ENCODE assay signal across 2 cellular contexts in the genomic region with DNA sequence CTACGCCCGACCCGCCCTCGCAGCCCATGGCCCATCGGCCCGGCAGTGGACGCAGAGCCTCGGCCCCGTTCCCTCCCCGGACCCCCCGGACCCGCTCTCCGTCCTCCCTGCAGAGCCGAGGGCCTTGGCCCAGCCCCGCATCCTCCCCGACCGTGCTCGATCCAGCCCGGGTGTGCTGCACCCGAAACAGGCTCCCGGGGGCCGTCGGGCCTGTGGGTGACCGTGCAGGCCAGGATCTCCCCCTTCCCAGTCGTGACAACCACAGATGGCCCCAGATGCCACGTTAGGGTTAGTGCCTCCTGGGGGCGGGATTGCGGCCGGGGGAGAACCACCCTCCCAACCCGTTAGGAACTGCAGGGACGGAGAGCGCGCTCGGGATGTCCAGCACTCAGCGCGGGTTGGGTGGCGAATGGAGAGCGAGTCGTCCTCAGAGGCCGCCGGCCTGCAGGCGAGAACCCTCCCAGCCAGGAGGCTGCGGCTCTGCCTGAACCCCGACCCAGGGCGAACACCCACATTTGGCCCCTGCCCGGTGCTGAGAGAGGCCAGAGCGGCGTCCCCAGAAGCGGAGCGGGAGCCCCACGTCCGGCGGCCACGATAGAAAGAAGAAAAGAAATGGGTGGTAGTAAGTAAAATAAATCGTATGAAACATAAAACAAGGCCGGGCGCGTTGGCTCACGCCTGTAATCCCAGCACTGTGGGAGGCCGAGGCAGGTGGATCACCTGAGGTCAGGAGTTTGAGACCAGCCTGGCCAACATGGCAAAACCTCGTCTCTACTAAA.
TF ChIP-seq lines count a peak whose summit lies in the region.

No MANE protein-coding gene starts in this region.

TF ChIP-seq in SK-N-SH, 30 proteins besides CTCF, POLR2A, EP300 and RAD21 (continued from another document):
- no peak for TF ChIP-seq YY1 (IDR thresholded peaks at IDR 0.05; ENCODE audit: low read depth)
- no peak for TF ChIP-seq FOXJ3 (CRISPR knock-in tag; IDR thresholded peaks at IDR 0.05)
- no peak for TF ChIP-seq NFIC (IDR thresholded peaks at IDR 0.05; ENCODE audit: borderline replicate concordance)
- TF ChIP-seq RXRA (IDR thresholded peaks at IDR 0.05; ENCODE audit: borderline replicate concordance, low read depth) = no peak
- no peak for TF ChIP-seq EZH2phosphoT487 (IDR thresholded peaks at IDR 0.05; ENCODE audit: borderline replicate concordance, low read depth)
- no peak for TF ChIP-seq RFX5 (IDR thresholded peaks at IDR 0.05; ENCODE audit: low read length)
- TF ChIP-seq FOXM1 (IDR thresholded peaks at IDR 0.05; ENCODE audit: low read depth) = no peak
- TF ChIP-seq FOSL2 (IDR thresholded peaks at IDR 0.05; ENCODE audit: borderline replicate concordance, low read depth) = no peak
- no peak for TF ChIP-seq SIN3A (IDR thresholded peaks at IDR 0.05; ENCODE audit: borderline replicate concordance, low read depth, low read length)
- TF ChIP-seq, protein P1, sequence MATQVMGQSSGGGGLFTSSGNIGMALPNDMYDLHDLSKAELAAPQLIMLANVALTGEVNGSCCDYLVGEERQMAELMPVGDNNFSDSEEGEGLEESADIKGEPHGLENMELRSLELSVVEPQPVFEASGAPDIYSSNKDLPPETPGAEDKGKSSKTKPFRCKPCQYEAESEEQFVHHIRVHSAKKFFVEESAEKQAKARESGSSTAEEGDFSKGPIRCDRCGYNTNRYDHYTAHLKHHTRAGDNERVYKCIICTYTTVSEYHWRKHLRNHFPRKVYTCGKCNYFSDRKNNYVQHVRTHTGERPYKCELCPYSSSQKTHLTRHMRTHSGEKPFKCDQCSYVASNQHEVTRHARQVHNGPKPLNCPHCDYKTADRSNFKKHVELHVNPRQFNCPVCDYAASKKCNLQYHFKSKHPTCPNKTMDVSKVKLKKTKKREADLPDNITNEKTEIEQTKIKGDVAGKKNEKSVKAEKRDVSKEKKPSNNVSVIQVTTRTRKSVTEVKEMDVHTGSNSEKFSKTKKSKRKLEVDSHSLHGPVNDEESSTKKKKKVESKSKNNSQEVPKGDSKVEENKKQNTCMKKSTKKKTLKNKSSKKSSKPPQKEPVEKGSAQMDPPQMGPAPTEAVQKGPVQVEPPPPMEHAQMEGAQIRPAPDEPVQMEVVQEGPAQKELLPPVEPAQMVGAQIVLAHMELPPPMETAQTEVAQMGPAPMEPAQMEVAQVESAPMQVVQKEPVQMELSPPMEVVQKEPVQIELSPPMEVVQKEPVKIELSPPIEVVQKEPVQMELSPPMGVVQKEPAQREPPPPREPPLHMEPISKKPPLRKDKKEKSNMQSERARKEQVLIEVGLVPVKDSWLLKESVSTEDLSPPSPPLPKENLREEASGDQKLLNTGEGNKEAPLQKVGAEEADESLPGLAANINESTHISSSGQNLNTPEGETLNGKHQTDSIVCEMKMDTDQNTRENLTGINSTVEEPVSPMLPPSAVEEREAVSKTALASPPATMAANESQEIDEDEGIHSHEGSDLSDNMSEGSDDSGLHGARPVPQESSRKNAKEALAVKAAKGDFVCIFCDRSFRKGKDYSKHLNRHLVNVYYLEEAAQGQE (IDR thresholded peaks at IDR 0.05; ENCODE audit: low read depth, low read length) = no peak
- TF ChIP-seq, protein P2, sequence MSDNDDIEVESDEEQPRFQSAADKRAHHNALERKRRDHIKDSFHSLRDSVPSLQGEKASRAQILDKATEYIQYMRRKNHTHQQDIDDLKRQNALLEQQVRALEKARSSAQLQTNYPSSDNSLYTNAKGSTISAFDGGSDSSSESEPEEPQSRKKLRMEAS (IDR thresholded peaks at IDR 0.05; ENCODE audit: low read depth) = no peak
- no peak for TF ChIP-seq POLR2AphosphoS5 (IDR thresholded peaks at IDR 0.05; ENCODE audit: low read depth, low read length)

TF ChIP-seq in neural cell, 6 proteins besides CTCF, POLR2A, EP300 and RAD21 (continued from another document):
- TF ChIP-seq SMC3 (conservative IDR thresholded peaks at IDR 0.05; ENCODE audit: poor library complexity) = no peak
- no peak for TF ChIP-seq POLR2AphosphoS5 (IDR thresholded peaks at IDR 0.05)
- TF ChIP-seq, protein P1 (IDR thresholded peaks at IDR 0.05; ENCODE audit: borderline replicate concordance) = no peak
- TF ChIP-seq EZH2 (IDR thresholded peaks at IDR 0.05; ENCODE audit: borderline replicate concordance, insufficient read depth, low read length, poor library complexity, severe bottlenecking) = no peak
